In the genomic region with DNA sequence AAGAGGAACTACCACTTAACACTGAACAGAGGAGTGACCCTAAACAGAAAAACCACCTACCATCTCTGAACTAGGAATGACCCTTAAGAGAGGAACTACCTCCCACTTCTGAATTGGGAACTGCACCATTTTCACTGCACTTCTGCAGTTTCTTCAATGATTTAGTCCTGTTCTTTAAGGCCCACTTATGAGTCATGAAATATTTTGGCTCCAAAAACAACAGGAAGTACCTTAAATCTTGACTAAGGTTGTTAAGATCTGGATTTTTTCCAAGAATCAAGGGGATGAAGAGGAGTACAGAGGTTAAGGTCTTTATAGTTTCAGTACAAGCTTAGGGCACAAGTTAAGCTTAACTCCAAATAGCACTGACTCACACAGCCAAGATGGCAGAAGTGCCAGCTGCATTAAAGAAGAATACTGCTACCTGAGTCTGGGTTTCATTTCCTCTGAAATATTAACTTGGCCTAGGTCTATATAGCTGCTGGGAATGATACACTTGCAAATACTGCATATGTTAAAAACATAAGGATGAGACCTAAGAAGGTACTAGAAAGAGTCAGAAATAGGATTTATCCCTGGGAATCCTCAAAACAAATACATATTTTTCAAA, we compare ENCODE assay signal across 13 cellular contexts. TPM values are rescaled to one million over a fixed set of nuclear protein-coding genes. Genes with fewer than 3 reads are reported as not detected.
DNase-seq lines count a peak whose midpoint lies in the region; ATAC-seq and TF ChIP-seq lines count a peak whose summit lies in the region.
"Had no signal": no experiment of that assay in that cellular context is flagged by ENCODE, and none has a peak within 500 bp of the region (broad histone marks: within the 10 kb centered on the region; RNA-seq: fewer than 3 reads in every experiment).

No MANE protein-coding gene starts in this region.

- no peak overlapping the region for H2BK5ac ChIP-seq in mesenchymal stem cell (ENCODE audit: low read depth, low read length, poor library complexity, severe bottlenecking)

- no peak overlapping the region for H3K14ac ChIP-seq in mesenchymal stem cell (ENCODE audit: low read length in 2 of 2)

- DNase-seq in EL (peak; percentile 77), NCI-H226 (peak; percentile 76), astrocyte of the spinal cord (ENCODE audit: low read depth, low spot score) (peak; percentile 62), mesenchymal stem cell (peak; percentile 31), esophagus squamous epithelium (lab: John Stamatoyannopoulos, UW) (no peak), activated T-cell treated with anti-CD3 and anti-CD28 coated beads for 4 hours (no peak), immature natural killer cell (no peak)
- DNase-seq: H9, NCI-H2081 treated with DMSO at 0.1 percent for 48 hours, nucleus accumbens had no signal

- H3K9me3 ChIP-seq in mesenchymal stem cell (ENCODE audit: control insufficient read depth, low read length) (no peaks in the 10 kb centered on the region), esophagus squamous epithelium (no peaks in the 10 kb centered on the region)

- H2AK5ac ChIP-seq in mesenchymal stem cell (ENCODE audit: low read length, severe bottlenecking): no peak overlapping the region

- H3K4me2 ChIP-seq in mesenchymal stem cell (ENCODE audit: low read length, poor library complexity, severe bottlenecking): no peak overlapping the region

- H3K23ac ChIP-seq in mesenchymal stem cell (ENCODE audit: low read length in 2 of 2): no peak overlapping the region

- no peaks in the 10 kb centered on the region for H3K9me3 Mint-ChIP-seq in immature natural killer cell
- H3K9me3 Mint-ChIP-seq: H9, type B pancreatic cell had no signal

- no peak overlapping the region for H3K18ac ChIP-seq in mesenchymal stem cell (ENCODE audit: low read depth in 1 of 2, low read length in 2 of 2)

- no peak overlapping the region for H3K27ac Mint-ChIP-seq in immature natural killer cell
- H3K27ac Mint-ChIP-seq: type B pancreatic cell had no signal

- H4K8ac ChIP-seq in mesenchymal stem cell (ENCODE audit: low read length): no peak overlapping the region

- H2BK15ac ChIP-seq in mesenchymal stem cell (ENCODE audit: low read depth, poor library complexity, severe bottlenecking): no peak overlapping the region

- H2BK120ac ChIP-seq in mesenchymal stem cell (ENCODE audit: low read depth, low read length): no peak overlapping the region

- no peak overlapping the region for H3K4ac ChIP-seq in mesenchymal stem cell (ENCODE audit: low read depth in 1 of 2, low read length in 2 of 2)

- no peak overlapping the region for H3K4me3 Mint-ChIP-seq in immature natural killer cell
- H3K4me3 Mint-ChIP-seq: H9, type B pancreatic cell had no signal

- no peak overlapping the region for H4K91ac ChIP-seq in mesenchymal stem cell (ENCODE audit: low read length)

- peaks cover 16% of the 10 kb centered on the region for H3K4me1 ChIP-seq in mesenchymal stem cell (ENCODE audit: control insufficient read depth, insufficient read depth, low read depth, low read length)
- H3K4me1 ChIP-seq in esophagus squamous epithelium: peaks cover 0 to 45% (median 4%) of the 10 kb centered on the region in 3 donors

- H3K4me3 ChIP-seq in astrocyte of the spinal cord (ENCODE audit: low read depth, low read length) (no peak overlapping the region), mesenchymal stem cell (ENCODE audit: insufficient read depth in 1 of 2, low read depth in 1 of 2, low read length in 2 of 2) (no peak overlapping the region), esophagus squamous epithelium (no peak overlapping the region)
- H3K4me3 ChIP-seq: SK-N-MC had no signal

- H3K27ac ChIP-seq in mesenchymal stem cell (ENCODE audit: low read length, poor library complexity, severe bottlenecking): peak overlapping the region; percentile 49
- H3K27ac ChIP-seq in esophagus squamous epithelium: peak overlapping the region in 1 of 4 donors; percentile 6
- H3K27ac ChIP-seq: SK-N-MC had no signal

- peaks cover 0 to 7% (median 4%) of the 10 kb centered on the region in 3 donors for H3K27me3 Mint-ChIP-seq in immature natural killer cell (ENCODE audit: low read depth in 3 of 3)
- H3K27me3 Mint-ChIP-seq: type B pancreatic cell had no signal

- H3K36me3 ChIP-seq in mesenchymal stem cell (ENCODE audit: control insufficient read depth in 1 of 2, insufficient read depth in 2 of 2, low read depth in 1 of 2, low read length in 2 of 2) (peaks cover 0 to 24% of the 10 kb centered on the region in 2 experiments), esophagus squamous epithelium (peaks cover 0 to 25% (median 7%) of the 10 kb centered on the region in 3 donors)

- no peak overlapping the region for H2AFZ ChIP-seq in mesenchymal stem cell (ENCODE audit: low read depth, low read length)

- peaks cover 7 to 13% (median 8%) of the 10 kb centered on the region in 3 donors for H3K36me3 Mint-ChIP-seq in immature natural killer cell
- H3K36me3 Mint-ChIP-seq: type B pancreatic cell had no signal

- H3K4me1 Mint-ChIP-seq in immature natural killer cell: peaks cover 3 to 6% of the 10 kb centered on the region in 2 donors

- in situ Hi-C loops in astrocyte of the spinal cord (cut with HindIII; ENCODE audit: low sequenced_read_pairs): no loop called here

- intact Hi-C loops in esophagus squamous epithelium (cut with DNase I): no loop called here

- no peak for ATAC-seq in HG02759 (IDR thresholded peaks at IDR 0.05; ENCODE audit: unreplicated experiment)

- no peaks in the 10 kb centered on the region for H3K27me3 ChIP-seq in mesenchymal stem cell (ENCODE audit: control insufficient read depth in 1 of 2, insufficient read depth in 1 of 2, low read length in 2 of 2)
- no peaks in the 10 kb centered on the region for H3K27me3 ChIP-seq in esophagus squamous epithelium

- H2BK12ac ChIP-seq in mesenchymal stem cell (ENCODE audit: low read length in 2 of 2): no peak overlapping the region

- no peak for TF ChIP-seq POLR2A in esophagus squamous epithelium (IDR thresholded peaks at IDR 0.05)

- H3K79me1 ChIP-seq in mesenchymal stem cell (replicated peaks; ENCODE audit: low read length, poor library complexity, severe bottlenecking): peaks cover 27% of the 10 kb centered on the region

- TF ChIP-seq CTCF in astrocyte of the spinal cord (IDR thresholded peaks at IDR 0.05; ENCODE audit: low read depth, low read length) (no peak), esophagus squamous epithelium (IDR thresholded peaks at IDR 0.05) (no peak)

- no peak overlapping the region for H3K9ac ChIP-seq in mesenchymal stem cell (ENCODE audit: low read length)

RNA-seq across cellular contexts. Expression of gene NPC2, which starts 4.2 kb away (rescaled TPM):
- 939 TPM for polyA plus RNA-seq in mesenchymal stem cell (2013, experiment 1 of 2)
- 965 TPM for polyA plus RNA-seq in mesenchymal stem cell (2013, experiment 2 of 2)
- 100 to 1,000 TPM; 174 to 331 (median 251) TPM for total RNA-seq in esophagus squamous epithelium
- 100 to 1,000 TPM in 1 of 3 donors, 10 to 100 TPM in 2; 86.3 to 128 (median 92.8) TPM for polyA plus RNA-seq in immature natural killer cell

RNA-seq across cellular contexts. Expression of gene ISCA2, which starts 4.7 kb away (rescaled TPM):
- polyA plus RNA-seq in mesenchymal stem cell (2013, experiment 1 of 2): 37.5 TPM
- 35.9 TPM for polyA plus RNA-seq in mesenchymal stem cell (2013, experiment 2 of 2)
- total RNA-seq in esophagus squamous epithelium: 10 to 100 TPM in 1 of 4 donors, 1 to 10 TPM in 3; 4.6 to 15.1 (median 6.2) TPM
- 10 to 100 TPM; 46.2 to 58.1 (median 55.0) TPM for polyA plus RNA-seq in immature natural killer cell

Comparison
In these comparisons a context has a peak if more than half of its experiments do, and no peak if none do; other contexts are left out.
1. DNase-seq: peak in EL (single experiment), NCI-H226 (single experiment), astrocyte of the spinal cord (single experiment) and mesenchymal stem cell (single experiment); none in esophagus squamous epithelium (single experiment), activated T-cell treated with anti-CD3 and anti-CD28 coated beads for 4 hours (single experiment) and immature natural killer cell (0 of 3).